In genomic region chr10:79437111-79437814, GRCh38 we compare ENCODE assay signal across 12 cellular contexts. TPM values are rescaled to one million over a fixed set of nuclear protein-coding genes. Genes with fewer than 3 reads are reported as not detected.
DNase-seq lines count a peak whose midpoint lies in the region; TF ChIP-seq lines count a peak whose summit lies in the region.
"Had no signal": no experiment of that assay in that cellular context is flagged by ENCODE, and none has a peak within 500 bp of the region (broad histone marks: within the 10 kb centered on the region; RNA-seq: fewer than 3 reads in every experiment).

No MANE protein-coding gene starts in this region.

- DNase-seq in HFFc6 = peak; percentile 30
- DNase-seq in substantia nigra (lab: John Stamatoyannopoulos, UW) = no peak
- DNase-seq in SHP77 (lab: John Stamatoyannopoulos, UW) = no peak
- DNase-seq in globus pallidus (ENCODE audit: low spot score) = no peak
- no peak for DNase-seq in Kasumi-1 (lab: John Stamatoyannopoulos, UW)
- no peak for DNase-seq in NCI-H146 (lab: John Stamatoyannopoulos, UW)
- DNase-seq: activated CD4-positive, alpha-beta T cell treated with anti-CD3 and anti-CD28 coated beads, Interleukin-2, amount 50 U/mL, for 48 hours; activated naive CD4-positive, alpha-beta T cell had no signal

- no peak for TF ChIP-seq CTCF in HFFc6 (IDR thresholded peaks at IDR 0.05)
- no peak for TF ChIP-seq CTCF in brain (conservative IDR thresholded peaks at IDR 0.05)

- H3K36me3 Mint-ChIP-seq in HFFc6 (ENCODE audit: low read depth) (peaks cover 5% of the 10 kb centered on the region; the same call in 1 of the 2 replicates), brain (no peaks in the 10 kb centered on the region)
- H3K36me3 Mint-ChIP-seq: natural killer cell treated with Interleukin-12 subunit alpha and Interleukin-12 subunit beta and Interleukin-15 and Interleukin-18, amount 100 ng/mL, for 72 hours had no signal

- no peaks in the 10 kb centered on the region for H3K9me3 Mint-ChIP-seq in HFFc6
- no peaks in the 10 kb centered on the region for H3K9me3 Mint-ChIP-seq in brain
- H3K9me3 Mint-ChIP-seq: natural killer cell treated with Interleukin-12 subunit alpha and Interleukin-12 subunit beta and Interleukin-15 and Interleukin-18, amount 100 ng/mL, for 72 hours had no signal

- H3K4me3 Mint-ChIP-seq in HFFc6 (0 out of 2 replicates have a peak overlapping the region, but pooled peaks have one; percentile 17), brain (peak overlapping the region in 1 of 5 experiments; percentile 47)
- H3K4me3 Mint-ChIP-seq: CD14-positive monocyte; natural killer cell treated with Interleukin-12 subunit alpha and Interleukin-12 subunit beta and Interleukin-15 and Interleukin-18, amount 100 ng/mL, for 72 hours had no signal

- H3K27me3 Mint-ChIP-seq in HFFc6 (ENCODE audit: insufficient read depth) (peaks cover 3% of the 10 kb centered on the region), brain (peaks cover 4% of the 10 kb centered on the region)
- H3K27me3 Mint-ChIP-seq: natural killer cell treated with Interleukin-12 subunit alpha and Interleukin-12 subunit beta and Interleukin-15 and Interleukin-18, amount 100 ng/mL, for 72 hours had no signal

- peaks cover 86% of the 10 kb centered on the region for H3K4me1 Mint-ChIP-seq in HFFc6 (ENCODE audit: low read depth)
- peaks cover 73% of the 10 kb centered on the region for H3K4me1 Mint-ChIP-seq in brain

- peak overlapping the region; percentile 94 for H3K27ac ChIP-seq in layer of hippocampus (ENCODE audit: low read depth, low read length)
- peak overlapping the region; percentile 91 for H3K27ac ChIP-seq in substantia nigra (ENCODE audit: low read depth, low read length, poor library complexity, severe bottlenecking)

- H3K27ac Mint-ChIP-seq in HFFc6 (peak overlapping the region; percentile 56), brain (peak overlapping the region in 3 of 5 experiments; percentile 37 to 87 (median 76))

- no peaks in the 10 kb centered on the region for H3K27me3 ChIP-seq in layer of hippocampus (ENCODE audit: control insufficient read depth, insufficient read depth, low read length)

RNA-seq across cellular contexts. Expression of gene ZCCHC24, which starts 8.2 kb away (rescaled TPM):
- total RNA-seq in HFFc6 (2021; fragmentation: NEBNext Ultra II Directional; extraction: Animal tissue kit (Norgen Biotek cat#: 25700)) = 10 to 100 TPM; 33.2 to 40.3 (median 37.5) TPM
- polyA plus RNA-seq in brain (ENCODE audit: insufficient read depth, low read depth, low replicate concordance) = 38.1 TPM
